14 cellular contexts compared by ENCODE assay signal in the genomic region with DNA sequence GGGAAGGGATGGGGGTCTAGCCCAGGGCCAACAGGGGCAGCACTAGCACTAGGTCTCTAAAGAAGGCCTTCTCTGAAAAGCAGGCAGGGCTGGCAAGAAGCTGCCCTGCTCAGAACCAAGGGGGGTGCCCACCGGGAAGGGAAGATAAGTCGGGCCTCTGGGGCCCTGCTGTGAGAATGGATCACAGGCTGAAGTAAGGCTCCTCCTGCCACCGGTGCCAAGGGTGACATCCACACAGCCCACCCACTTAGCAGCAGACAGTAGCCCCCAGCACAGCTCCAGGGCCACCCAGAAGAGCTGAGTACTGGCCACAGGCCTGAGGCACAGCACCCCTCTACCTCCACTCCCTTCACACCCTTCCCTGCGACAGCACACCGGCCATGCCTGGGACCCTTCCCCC. TPM values are rescaled to one million over a fixed set of nuclear protein-coding genes. Genes with fewer than 3 reads are reported as not detected.
DNase-seq lines count a peak whose midpoint lies in the region; ATAC-seq and TF ChIP-seq lines count a peak whose summit lies in the region.
"Had no signal": no experiment of that assay in that cellular context is flagged by ENCODE, and none has a peak within 500 bp of the region (broad histone marks: within the 10 kb centered on the region; RNA-seq: fewer than 3 reads in every experiment).

No MANE protein-coding gene starts in this region.

- peak overlapping the region; percentile 18 for H3K4me3 Mint-ChIP-seq in central memory CD8-positive, alpha-beta T cell
- H3K4me3 Mint-ChIP-seq: activated naive CD4-positive, alpha-beta T cell treated with anti-CD3 and anti-CD28 coated beads for 36 hours had no signal

- no peaks in the 10 kb centered on the region for H3K27me3 ChIP-seq in right cardiac atrium (ENCODE audit: control insufficient read depth, insufficient read depth)
- H3K27me3 ChIP-seq in left ventricle myocardium inferior (ENCODE audit: low read depth), result no peaks in the 10 kb centered on the region
- no peaks in the 10 kb centered on the region for H3K27me3 ChIP-seq in neutrophil

- ATAC-seq in right cardiac atrium, result no peak
- ATAC-seq in central memory CD8-positive, alpha-beta T cell (replicated peaks; ENCODE audit: extremely low read depth, poor library complexity, severe bottlenecking), result no peak

- DNase-seq in right cardiac atrium, result peak in 2 of 3 donors; percentile 25 to 52
- DNase-seq in left ventricle myocardium inferior, result no peak
- no peak for DNase-seq in central memory CD8-positive, alpha-beta T cell (ENCODE audit: low spot score in 2 of 2)
- DNase-seq in T-helper 9 cell, result no peak
- DNase-seq in NCI-H82 treated with DMSO at 0.1 percent for 48 hours (lab: John Stamatoyannopoulos, UW; ENCODE audit: unreplicated experiment), result no peak
- no peak for DNase-seq in AML-193 (lab: John Stamatoyannopoulos, UW)
- no peak for DNase-seq in SKM-1 (lab: John Stamatoyannopoulos, UW; ENCODE audit: unreplicated experiment)
- DNase-seq: activated CD4-positive, alpha-beta T cell treated with anti-CD3 and anti-CD28 coated beads for 48 hours; activated naive CD4-positive, alpha-beta T cell treated with anti-CD3 and anti-CD28 coated beads for 36 hours; Calu3; NCI-H2029 treated with DMSO at 0.1 percent for 48 hours; NCI-H510A treated with DMSO at 0.1 percent for 48 hours; SK-N-SH had no signal

- H3K4me3 ChIP-seq in right cardiac atrium (ENCODE audit: low read length) (no peak overlapping the region), left ventricle myocardium inferior (no peak overlapping the region), neutrophil (ENCODE audit: low read depth in 1 of 2, low read length in 1 of 2) (peak overlapping the region; percentile 52 to 55)

- TF ChIP-seq CTCF in left ventricle myocardium inferior (IDR thresholded peaks at IDR 0.05; ENCODE audit: borderline replicate concordance), result no peak
- TF ChIP-seq CTCF in neutrophil (IDR thresholded peaks at IDR 0.05), result no peak

- H3K4me1 ChIP-seq in right cardiac atrium (ENCODE audit: control insufficient read depth, insufficient read depth, low read length) (peaks cover 28% of the 10 kb centered on the region), left ventricle myocardium inferior (peaks cover 87% of the 10 kb centered on the region), neutrophil (ENCODE audit: control insufficient read depth in 1 of 2, insufficient read depth in 1 of 2, low read depth in 1 of 2, low read length in 1 of 2) (peaks cover 81 to 85% of the 10 kb centered on the region in 2 experiments)

- intact Hi-C loops in right cardiac atrium (cut with DNase I), result loop anchor here in 1 of 4 donors (10.0 kb wide), 1 partner anchor 51 kb away; no protein-coding TSS in a partner anchor
- intact Hi-C loops in left ventricle myocardium inferior (cut with micrococcal nuclease), result no loop called here

- H3K27ac Mint-ChIP-seq in central memory CD8-positive, alpha-beta T cell (ENCODE audit: low read depth), result peak overlapping the region; percentile 58
- H3K27ac Mint-ChIP-seq: activated naive CD4-positive, alpha-beta T cell treated with anti-CD3 and anti-CD28 coated beads for 36 hours had no signal

- no peaks in the 10 kb centered on the region for H3K9me3 Mint-ChIP-seq in central memory CD8-positive, alpha-beta T cell
- H3K9me3 Mint-ChIP-seq: activated naive CD4-positive, alpha-beta T cell treated with anti-CD3 and anti-CD28 coated beads for 36 hours had no signal

- 74% methylated on average over 5 of the region's 5 CpGs for WGBS in right cardiac atrium

- peaks cover 62% of the 10 kb centered on the region for H3K4me1 Mint-ChIP-seq in central memory CD8-positive, alpha-beta T cell

- no peaks in the 10 kb centered on the region for H3K9me3 ChIP-seq in right cardiac atrium (ENCODE audit: control insufficient read depth, low read length)
- H3K9me3 ChIP-seq in left ventricle myocardium inferior (replicated peaks), result no peaks in the 10 kb centered on the region
- no peaks in the 10 kb centered on the region for H3K9me3 ChIP-seq in neutrophil
- H3K9me3 ChIP-seq: SK-N-SH had no signal

- H3K27ac ChIP-seq in right cardiac atrium (ENCODE audit: low read length), result peak overlapping the region; percentile 25
- H3K27ac ChIP-seq in left ventricle myocardium inferior (replicated peaks), result no peak overlapping the region
- peak overlapping the region; percentile 98 for H3K27ac ChIP-seq in neutrophil

- peaks cover 7% of the 10 kb centered on the region for H3K36me3 Mint-ChIP-seq in central memory CD8-positive, alpha-beta T cell (ENCODE audit: insufficient read depth)

- H3K36me3 ChIP-seq in left ventricle myocardium inferior (no peaks in the 10 kb centered on the region), neutrophil (peaks cover 4% of the 10 kb centered on the region)

- no peaks in the 10 kb centered on the region for H3K27me3 Mint-ChIP-seq in central memory CD8-positive, alpha-beta T cell

RNA-seq across cellular contexts. Expression of a gene that starts 5.9 kb away (rescaled TPM):
- 10 to 100 TPM; 12.6 to 19.0 (median 14.0) TPM for total RNA-seq in right cardiac atrium
- polyA plus RNA-seq in right cardiac atrium, result 9.3 TPM
- 7.9 TPM for total RNA-seq in left ventricle myocardium inferior

RNA-seq across cellular contexts. Expression of a gene that starts 27.4 kb away (rescaled TPM):
- total RNA-seq in right cardiac atrium (100 to 1,000 TPM; 204 to 236 (median 213) TPM), left ventricle myocardium inferior (153 TPM)
- polyA plus RNA-seq in right cardiac atrium, result 285 TPM

RNA-seq across cellular contexts. Expression of a gene that starts 41.7 kb away (rescaled TPM):
- total RNA-seq in right cardiac atrium (10 to 100 TPM; 47.8 to 55.4 (median 52.2) TPM), left ventricle myocardium inferior (52.0 TPM)
- polyA plus RNA-seq in right cardiac atrium, result 49.0 TPM

RNA-seq across cellular contexts. Expression of a gene that starts 55.7 kb away (rescaled TPM):
- 100 to 1,000 TPM; 712 to 793 (median 725) TPM for total RNA-seq in right cardiac atrium
- polyA plus RNA-seq in right cardiac atrium, result 622 TPM
- total RNA-seq in left ventricle myocardium inferior, result 643 TPM

Comparison
In these comparisons a context has a peak if more than half of its experiments do, and no peak if none do; other contexts are left out.
1. DNase-seq: peak in right cardiac atrium (2 of 3); none in left ventricle myocardium inferior (single experiment), central memory CD8-positive, alpha-beta T cell (0 of 2), T-helper 9 cell (single experiment), NCI-H82 treated with DMSO at 0.1 percent for 48 hours (single experiment), AML-193 (0 of 2) and SKM-1 (single experiment).
2. H3K4me3 ChIP-seq: peak in neutrophil (2 of 2); none in right cardiac atrium (single experiment) and left ventricle myocardium inferior (single experiment).